ENCODE assay signal across 9 cellular contexts in genomic region chr1:8439015-8439702, GRCh38.
DNase-seq lines count a peak whose midpoint lies in the region; ATAC-seq and TF ChIP-seq lines count a peak whose summit lies in the region.
"Had no signal": no experiment of that assay in that cellular context is flagged by ENCODE, and none has a peak within 500 bp of the region (broad histone marks: within the 10 kb centered on the region; RNA-seq: fewer than 3 reads in every experiment).

No MANE protein-coding gene starts in this region.

- intact Hi-C loops in naive thymus-derived CD4-positive, alpha-beta T cell (cut with micrococcal nuclease): no loop called here

- POLR2A ChIA-PET in naive thymus-derived CD4-positive, alpha-beta T cell (lab: Charles Lee): interaction anchor here (1.1 to 2.7 kb wide), 2 partner anchors 17 to 51 kb away, joined by 4 to 6 read pairs; no protein-coding TSS in a partner anchor

- H3K4me1 Mint-ChIP-seq in naive thymus-derived CD4-positive, alpha-beta T cell: peaks cover 13 to 42% (median 23%) of the 10 kb centered on the region in 7 donors

- H3K27ac Mint-ChIP-seq in naive thymus-derived CD4-positive, alpha-beta T cell: peak overlapping the region in 6 of 9 donors; percentile 19 to 85 (median 42)

- H3K4me1 ChIP-seq in fibroblast of lung (ENCODE audit: control insufficient read depth, extremely low read depth, insufficient read depth, low read length): peaks cover 13% of the 10 kb centered on the region
- H3K4me1 ChIP-seq in naive thymus-derived CD4-positive, alpha-beta T cell (ENCODE audit: control insufficient read depth in 2 of 2, insufficient read depth in 2 of 2, low read length in 2 of 2): no peaks in the 10 kb centered on the region
- H3K4me1 ChIP-seq: A549 had no signal

- H3K27me3 ChIP-seq in SU-DHL-6 (ENCODE audit: low read length): no peaks in the 10 kb centered on the region
- H3K27me3 ChIP-seq in fibroblast of lung (ENCODE audit: control insufficient read depth, insufficient read depth, low read length): no peaks in the 10 kb centered on the region
- H3K27me3 ChIP-seq in naive thymus-derived CD4-positive, alpha-beta T cell (ENCODE audit: control insufficient read depth in 2 of 2, insufficient read depth in 2 of 2, low read length in 2 of 2): no peaks in the 10 kb centered on the region

- H3K79me2 ChIP-seq in SU-DHL-6 (ENCODE audit: insufficient read depth, low read length) (no peaks in the 10 kb centered on the region), fibroblast of lung (ENCODE audit: control insufficient read depth, insufficient read depth, low read length) (no peaks in the 10 kb centered on the region)

- H3K9me3 ChIP-seq in SU-DHL-6 (ENCODE audit: insufficient read depth, low read length) (no peaks in the 10 kb centered on the region), fibroblast of lung (ENCODE audit: control insufficient read depth, insufficient read depth, low read depth, low read length) (no peaks in the 10 kb centered on the region)
- H3K9me3 ChIP-seq in naive thymus-derived CD4-positive, alpha-beta T cell (ENCODE audit: control insufficient read depth in 2 of 3, low read length in 3 of 3): no peaks in the 10 kb centered on the region
- H3K9me3 ChIP-seq: A549 had no signal

- H3K4me3 ChIP-seq in SU-DHL-6 (ENCODE audit: insufficient read depth, low read length, poor library complexity, severe bottlenecking) (no peak overlapping the region), fibroblast of lung (replicated peaks in 1 of 4; ENCODE audit: control extremely low read depth in 1 of 4, insufficient read depth in 1 of 4, low read depth in 3 of 4, low read length in 4 of 4) (no peak overlapping the region)
- no peak overlapping the region for H3K4me3 ChIP-seq in naive thymus-derived CD4-positive, alpha-beta T cell (ENCODE audit: low read length)
- H3K4me3 ChIP-seq: A549 had no signal

- H2AFZ ChIP-seq in SU-DHL-6 (ENCODE audit: low read depth, low read length, severe bottlenecking) (no peak overlapping the region), fibroblast of lung (ENCODE audit: low read length) (no peak overlapping the region)

- H3K27me3 Mint-ChIP-seq in naive thymus-derived CD4-positive, alpha-beta T cell: no peaks in the 10 kb centered on the region

- DNase-seq in NCI-H2171 treated with DMSO at 0.1 percent for 48 hours (lab: John Stamatoyannopoulos, UW) (peak; percentile 81), NCI-H2171 (lab: John Stamatoyannopoulos, UW) (no peak), NAMALWA (ENCODE audit: low spot score) (peak; percentile 93), fibroblast of lung (ENCODE audit: low read depth in 2 of 2) (peak; percentile 80 to 87)
- DNase-seq in naive thymus-derived CD4-positive, alpha-beta T cell: no peak
- no peak for DNase-seq in effector CD8-positive, alpha-beta T cell (lab: John Stamatoyannopoulos, UW)
- DNase-seq in activated CD4-positive, CD25-positive, alpha-beta regulatory T cell treated with anti-CD3 and anti-CD28 coated beads, Interleukin-2, amount 50 U/mL, for 72 hours: no peak

- ATAC-seq in naive thymus-derived CD4-positive, alpha-beta T cell: peak; percentile 78

- peaks cover 7 to 23% (median 17%) of the 10 kb centered on the region in 5 donors for H3K36me3 Mint-ChIP-seq in naive thymus-derived CD4-positive, alpha-beta T cell

- no peaks in the 10 kb centered on the region for H3K36me3 ChIP-seq in SU-DHL-6 (ENCODE audit: low read length)
- H3K36me3 ChIP-seq in fibroblast of lung (ENCODE audit: control insufficient read depth, insufficient read depth, low read length): no peaks in the 10 kb centered on the region
- H3K36me3 ChIP-seq in naive thymus-derived CD4-positive, alpha-beta T cell (ENCODE audit: control insufficient read depth in 2 of 3, insufficient read depth in 3 of 3, low read length in 3 of 3): no peaks in the 10 kb centered on the region

- H3K9me3 Mint-ChIP-seq in naive thymus-derived CD4-positive, alpha-beta T cell: peaks cover 0 to 8% (median 5%) of the 10 kb centered on the region in 11 donors

- H3K9me2 ChIP-seq in SU-DHL-6 (replicated peaks; ENCODE audit: insufficient read depth, low read length): no peaks in the 10 kb centered on the region

- H3K9ac ChIP-seq in SU-DHL-6 (ENCODE audit: low read length): peak overlapping the region; percentile 31; the same call in 1 of the 2 replicates
- H3K9ac ChIP-seq in fibroblast of lung (ENCODE audit: insufficient read depth, low read length): no peak overlapping the region

- TF ChIP-seq CTCF in SU-DHL-6 (IDR thresholded peaks at IDR 0.05; ENCODE audit: insufficient read depth, low read length, poor library complexity, severe bottlenecking): no peak
- TF ChIP-seq CTCF in fibroblast of lung (conservative IDR thresholded peaks at IDR 0.05 in 1 of 2, IDR thresholded peaks at IDR 0.05 in 1 of 2; ENCODE audit: low read depth in 1 of 2, low read length in 2 of 2): no peak

- H4K20me1 ChIP-seq in SU-DHL-6 (ENCODE audit: low read depth, low read length) (no peaks in the 10 kb centered on the region), fibroblast of lung (ENCODE audit: control insufficient read depth, extremely low read depth, insufficient read depth, low read length) (no peaks in the 10 kb centered on the region)

- H3K4me2 ChIP-seq in SU-DHL-6 (ENCODE audit: low read depth, low read length, poor library complexity, severe bottlenecking) (peak overlapping the region; percentile 53), fibroblast of lung (ENCODE audit: extremely low read depth, insufficient read depth, low read length) (no peak overlapping the region)
- H3K4me2 ChIP-seq: A549 had no signal

- H3K27ac ChIP-seq in SU-DHL-6 (ENCODE audit: low read depth, low read length) (peak overlapping the region; percentile 60), fibroblast of lung (ENCODE audit: insufficient read depth, low read length) (peak overlapping the region; percentile 35)
- no peak overlapping the region for H3K27ac ChIP-seq in naive thymus-derived CD4-positive, alpha-beta T cell (ENCODE audit: low read depth, low read length)
- H3K27ac ChIP-seq: A549 had no signal

- CTCF ChIA-PET in naive thymus-derived CD4-positive, alpha-beta T cell (lab: Charles Lee): no interaction called here

- peaks cover 24% of the 10 kb centered on the region for H3F3A ChIP-seq in SU-DHL-6 (ENCODE audit: insufficient read depth)

- H3K4me3 Mint-ChIP-seq in naive thymus-derived CD4-positive, alpha-beta T cell: no peak overlapping the region

Comparison
In these comparisons a context has a peak if more than half of its experiments do, and no peak if none do; other contexts are left out.
1. DNase-seq: peak in NCI-H2171 treated with DMSO at 0.1 percent for 48 hours (single experiment), NAMALWA (single experiment) and fibroblast of lung (2 of 2); none in NCI-H2171 (single experiment), naive thymus-derived CD4-positive, alpha-beta T cell (0 of 9), effector CD8-positive, alpha-beta T cell (single experiment) and activated CD4-positive, CD25-positive, alpha-beta regulatory T cell treated with anti-CD3 and anti-CD28 coated beads, Interleukin-2, amount 50 U/mL, for 72 hours (single experiment).